9 cellular contexts compared by ENCODE assay signal in the genomic region with DNA sequence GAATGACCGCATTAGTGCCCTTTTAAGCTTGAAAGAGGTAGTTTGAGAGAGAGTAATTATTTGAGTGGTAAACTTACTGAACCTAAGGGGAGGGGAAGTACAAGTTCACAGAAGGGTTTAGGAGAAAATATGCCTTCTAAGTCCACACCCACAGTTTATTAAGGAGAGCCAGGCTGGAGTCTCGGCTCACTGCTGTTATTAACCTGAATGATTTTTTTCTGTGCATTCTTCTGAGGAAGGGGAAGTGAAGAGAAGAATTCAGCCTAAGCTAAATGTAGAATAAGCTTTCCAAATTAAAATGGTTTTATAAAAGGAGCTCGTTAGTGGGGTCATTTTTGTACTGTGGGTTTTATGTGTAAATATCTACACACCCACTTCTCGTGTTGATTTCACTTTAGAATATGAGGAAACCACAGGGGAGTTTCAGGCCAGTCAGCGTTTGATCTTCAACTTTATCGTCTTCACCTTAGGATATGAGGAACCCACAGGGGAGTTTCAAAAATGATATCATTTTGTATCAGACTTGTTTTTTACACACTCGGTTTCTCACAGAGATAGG. TPM values are rescaled to one million over a fixed set of nuclear protein-coding genes. Genes with fewer than 3 reads are reported as not detected.
DNase-seq lines count a peak whose midpoint lies in the region; ATAC-seq, FAIRE-seq and TF ChIP-seq lines count a peak whose summit lies in the region.
"Had no signal": no experiment of that assay in that cellular context is flagged by ENCODE, and none has a peak within 500 bp of the region (broad histone marks: within the 10 kb centered on the region; RNA-seq: fewer than 3 reads in every experiment).

No MANE protein-coding gene starts in this region.

- no peak for FAIRE-seq in bronchial epithelial cell (lab: Jason Lieb, UNC)
- no peak for FAIRE-seq in D721Med (lab: Jason Lieb, UNC)

- H3K4me1 ChIP-seq in HCT116 (ENCODE audit: control insufficient read depth in 1 of 2, insufficient read depth in 2 of 2, low read length in 2 of 2) (peaks cover 9 to 26% of the 10 kb centered on the region in 2 experiments; a peak in 2 of 4 replicates), mononuclear cell (ENCODE audit: insufficient read depth, low read length) (peaks cover 20% of the 10 kb centered on the region), tibial artery (peaks cover 0 to 31% (median 11%) of the 10 kb centered on the region in 4 donors)

- intact Hi-C loops in HCT116 (cut with micrococcal nuclease) (no loop called here), tibial artery (cut with DNase I; ENCODE audit: low total_unique reads) (no loop called here)

- H4K20me1 ChIP-seq in HCT116 (ENCODE audit: insufficient read depth) (no peaks in the 10 kb centered on the region), SU-DHL-6 (ENCODE audit: low read depth, low read length) (peaks cover 12% of the 10 kb centered on the region; the same call in 1 of the 2 replicates)

- TF ChIP-seq RAD21 in HCT116 (IDR thresholded peaks at IDR 0.05; ENCODE audit: low read depth) = no peak

- H3K27ac ChIP-seq in HCT116 (ENCODE audit: low read depth, low read length) (peak overlapping the region; percentile 96; the same call in 1 of the 2 replicates), SU-DHL-6 (ENCODE audit: low read depth, low read length) (peak overlapping the region; percentile 96), tibial artery (peak overlapping the region; percentile 96 to 99)

- no peaks in the 10 kb centered on the region for H3K27me3 ChIP-seq in HCT116 (ENCODE audit: insufficient read depth, low read length)
- H3K27me3 ChIP-seq in SU-DHL-6 (ENCODE audit: low read length) = no peaks in the 10 kb centered on the region
- H3K27me3 ChIP-seq in bronchial epithelial cell (ENCODE audit: control insufficient read depth, insufficient read depth, low read length) = no peaks in the 10 kb centered on the region
- no peaks in the 10 kb centered on the region for H3K27me3 ChIP-seq in mononuclear cell (ENCODE audit: insufficient read depth, low read length)
- H3K27me3 ChIP-seq in tibial artery = no peaks in the 10 kb centered on the region

- peak overlapping the region; percentile 90 for H3K9ac ChIP-seq in HCT116 (ENCODE audit: low read length)
- peak overlapping the region; percentile 88 for H3K9ac ChIP-seq in SU-DHL-6 (ENCODE audit: low read length)

- H3K4me2 ChIP-seq in HCT116 (ENCODE audit: low read length) (peak overlapping the region; percentile 88), SU-DHL-6 (ENCODE audit: low read depth, low read length, poor library complexity, severe bottlenecking) (peak overlapping the region; percentile 85)

- ATAC-seq in HCT116 = no peak

- no peaks in the 10 kb centered on the region for H3K9me2 ChIP-seq in HCT116 (ENCODE audit: insufficient read depth)
- no peaks in the 10 kb centered on the region for H3K9me2 ChIP-seq in SU-DHL-6 (replicated peaks; ENCODE audit: insufficient read depth, low read length)

- peak overlapping the region; percentile 66 to 74 for H3K4me3 ChIP-seq in HCT116 (replicated peaks in 1 of 2; ENCODE audit: low read depth in 1 of 2, low read length in 2 of 2)
- peak overlapping the region; percentile 71 for H3K4me3 ChIP-seq in SU-DHL-6 (ENCODE audit: insufficient read depth, low read length, poor library complexity, severe bottlenecking)
- H3K4me3 ChIP-seq in bronchial epithelial cell (ENCODE audit: low read depth, low read length) = peak overlapping the region; percentile 94
- peak overlapping the region; percentile 94 for H3K4me3 ChIP-seq in mononuclear cell (ENCODE audit: low read length)
- H3K4me3 ChIP-seq in tibial artery = peak overlapping the region; percentile 92 to 98

- RAD21 ChIA-PET in HCT116 (lab: Charles Lee; ENCODE audit: low non-redundant PET in 1 of 2, low total read pairs in 2 of 2, uncharacterized antibody in 2 of 2, unreplicated experiment in 2 of 2) = no interaction called here

- POLR2A ChIA-PET in HCT116 (lab: Charles Lee) = no interaction called here

- TF ChIP-seq POLR2A in HCT116 (IDR thresholded peaks at IDR 0.05; ENCODE audit: borderline replicate concordance, extremely low read depth, insufficient read depth, insufficient read length) = no peak

- peaks cover 2 to 9% of the 10 kb centered on the region in 2 experiments; a peak in 3 of 4 replicates for H3K36me3 ChIP-seq in HCT116 (ENCODE audit: control insufficient read depth in 1 of 2, insufficient read depth in 2 of 2, low read length in 2 of 2)
- peaks cover 22% of the 10 kb centered on the region for H3K36me3 ChIP-seq in SU-DHL-6 (ENCODE audit: low read length)
- peaks cover 3% of the 10 kb centered on the region for H3K36me3 ChIP-seq in bronchial epithelial cell (ENCODE audit: control insufficient read depth, insufficient read depth, low read length)
- peaks cover 22 to 28% (median 24%) of the 10 kb centered on the region in 3 donors for H3K36me3 ChIP-seq in tibial artery

- TF ChIP-seq CTCF in HCT116 (IDR thresholded peaks at IDR 0.05 in 2 of 3, conservative IDR thresholded peaks at IDR 0.05 in 1 of 3; ENCODE audit: borderline replicate concordance in 1 of 3, insufficient read depth in 1 of 3, low read depth in 2 of 3, low read length in 2 of 3) (no peak), SU-DHL-6 (IDR thresholded peaks at IDR 0.05; ENCODE audit: insufficient read depth, low read length, poor library complexity, severe bottlenecking) (no peak), bronchial epithelial cell (IDR thresholded peaks at IDR 0.05; ENCODE audit: insufficient read depth, low read length, severe bottlenecking) (no peak), tibial artery (IDR thresholded peaks at IDR 0.05) (no peak), D721Med (IDR thresholded peaks at IDR 0.05; ENCODE audit: insufficient read depth, missing control alignments) (no peak)

- H3K9me3 ChIP-seq in HCT116 (ENCODE audit: control insufficient read depth in 1 of 2, insufficient read depth in 1 of 2, low read depth in 1 of 2, low read length in 2 of 2) (no peaks in the 10 kb centered on the region), SU-DHL-6 (ENCODE audit: insufficient read depth, low read length) (no peaks in the 10 kb centered on the region), mononuclear cell (ENCODE audit: low read depth, low read length) (no peaks in the 10 kb centered on the region), tibial artery (no peaks in the 10 kb centered on the region)

- BruUV-seq in HCT116 (replicated peaks; lab: Mats Ljungman, UMichigan) = TSS peak; percentile 70

- H3F3A ChIP-seq in SU-DHL-6 (ENCODE audit: insufficient read depth) = peaks cover 34% of the 10 kb centered on the region

- H3K79me2 ChIP-seq in HCT116 (ENCODE audit: insufficient read depth, low read length) (peaks cover 39% of the 10 kb centered on the region), SU-DHL-6 (ENCODE audit: insufficient read depth, low read length) (peaks cover 50% of the 10 kb centered on the region)

- no peak for DNase-seq in HCT116 (ENCODE audit: low read depth, low spot score)
- peak; percentile 28 for DNase-seq in bronchial epithelial cell (ENCODE audit: low read depth)
- no peak for DNase-seq in tibial artery
- no peak for DNase-seq in EL
- DNase-seq in D721Med (ENCODE audit: insufficient read length, low spot score) = no peak
- DNase-seq in NCI-H524 (lab: John Stamatoyannopoulos, UW) = no peak

- H2AFZ ChIP-seq in HCT116 (ENCODE audit: low read depth, low read length, poor library complexity, severe bottlenecking) (no peak overlapping the region), SU-DHL-6 (ENCODE audit: low read depth, low read length, severe bottlenecking) (no peak overlapping the region)

- CTCF ChIA-PET in HCT116 (lab: Charles Lee) = no interaction called here

TF ChIP-seq in HCT116, 20 proteins besides CTCF, POLR2A, EP300 and RAD21:
- TF ChIP-seq EGR1 (IDR thresholded peaks at IDR 0.05; ENCODE audit: low read depth) (no peak), EZH2phosphoT487 (IDR thresholded peaks at IDR 0.05; ENCODE audit: borderline replicate concordance) (no peak), SP1 (IDR thresholded peaks at IDR 0.05; ENCODE audit: low read depth) (no peak)
- TF ChIP-seq, protein P1, sequence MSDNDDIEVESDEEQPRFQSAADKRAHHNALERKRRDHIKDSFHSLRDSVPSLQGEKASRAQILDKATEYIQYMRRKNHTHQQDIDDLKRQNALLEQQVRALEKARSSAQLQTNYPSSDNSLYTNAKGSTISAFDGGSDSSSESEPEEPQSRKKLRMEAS (IDR thresholded peaks at IDR 0.05) = peak; percentile 13; the same call in 1 of the 2 replicates
TF ChIP-seq in HCT116: peak in this region for 1.

RNA-seq across cellular contexts. Expression of a gene that starts 1.5 kb away (rescaled TPM):
- 7.1 TPM for total RNA-seq in HCT116 (2021; ENCODE audit: unreplicated experiment)
- 2.9 and 3.3 TPM in 2 replicates for polyA plus RNA-seq in HCT116 (2012)
- total RNA-seq in bronchial epithelial cell = 3.2 and 4.0 TPM in 2 replicates
- 73.6 TPM for total RNA-seq in mononuclear cell

RNA-seq across cellular contexts. Expression of a gene that starts 5.1 kb away (rescaled TPM):
- total RNA-seq in HCT116 (2021; ENCODE audit: unreplicated experiment) (not detected), bronchial epithelial cell (not detected in 2 replicates), mononuclear cell (under 0.01 TPM)
- 0.03 TPM in 1 of 2 replicates, not detected in the other for polyA plus RNA-seq in HCT116 (2012)
- total RNA-seq: activated CD8-positive, alpha-beta memory T cell treated with anti-CD3 and anti-CD28 coated beads for 36 hours had no signal
